ENCODE assay signal across 8 cellular contexts in the genomic region with DNA sequence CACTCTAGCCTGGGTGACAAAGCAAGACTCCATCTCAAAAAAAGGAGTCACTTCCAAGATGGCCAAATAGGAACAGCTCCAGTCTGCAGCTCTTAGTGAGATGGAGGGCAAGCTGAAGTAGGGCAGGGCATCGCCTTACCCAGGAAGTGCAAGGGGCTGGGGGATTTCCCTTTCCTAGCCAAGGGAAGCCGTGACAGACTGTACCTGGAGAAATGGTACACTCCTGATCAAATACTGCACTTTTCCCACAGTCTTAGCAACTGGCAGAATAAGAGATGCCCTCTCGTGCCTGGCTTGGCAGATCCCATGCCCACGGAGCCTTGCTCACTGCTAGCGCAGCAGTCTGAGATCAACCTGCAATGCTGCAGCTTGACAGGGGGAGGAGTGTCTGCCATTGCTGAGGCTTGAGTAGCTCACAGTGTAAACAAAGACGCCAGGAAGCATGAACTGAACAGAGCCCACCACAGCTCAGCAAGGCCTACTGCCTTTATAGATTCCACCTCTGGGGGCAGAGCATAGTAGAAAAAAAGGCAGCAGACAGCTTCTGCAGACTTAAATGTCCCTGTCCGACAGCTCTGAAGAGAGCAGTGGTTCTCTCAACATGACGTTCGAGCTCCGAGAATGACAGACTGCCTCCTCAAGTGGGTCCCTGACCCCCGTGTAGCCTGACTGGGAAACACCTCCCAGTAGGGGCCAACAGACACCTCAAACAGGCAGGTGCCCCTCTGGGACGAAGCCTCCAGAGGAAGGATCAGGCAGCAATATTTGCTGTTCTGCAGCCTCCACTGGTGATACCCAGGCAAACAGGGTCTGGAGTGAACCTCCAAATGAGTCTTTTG.
DNase-seq lines count a peak whose midpoint lies in the region; ATAC-seq and TF ChIP-seq lines count a peak whose summit lies in the region.
"Not testable (repeated sequence)": the region's sequence is repeated elsewhere in the genome, so short reads cannot be mapped to it uniquely, and the experiment has no call there.

No MANE protein-coding gene starts in this region.

- CTCF ChIA-PET in AG04450 (lab: Charles Lee): interaction anchor here (0.6 to 1.7 kb wide), 12 partner anchors 10 to 242 kb away, joined by 3 to 10 read pairs (median 4); no protein-coding TSS in a partner anchor
- CTCF ChIA-PET in PC-3 (lab: Charles Lee): not testable (repeated sequence)
- CTCF ChIA-PET in activated CD8-positive, alpha-beta memory T cell treated with anti-CD3 and anti-CD28 coated beads, Interleukin-2, amount 10 ng/mL, durations not matched to agents 7 days and 5 days (lab: Charles Lee): interaction anchor here (0.9 to 1.3 kb wide), 2 partner anchors 10 to 25 kb away, joined by 3 to 4 read pairs; no protein-coding TSS in a partner anchor

- not testable (repeated sequence) for H3K4me1 ChIP-seq in PC-3 (ENCODE audit: insufficient read depth, low read length); smooth muscle cell (ENCODE audit: low read depth)

- TF ChIP-seq CTCF in AG04450 (IDR thresholded peaks at IDR 0.05; ENCODE audit: low read depth, low read length) (peak; percentile 55), smooth muscle cell (IDR thresholded peaks at IDR 0.05; ENCODE audit: borderline replicate concordance, insufficient read depth, poor library complexity, severe bottlenecking) (peak; percentile 17)
- TF ChIP-seq CTCF in PC-3 (conservative IDR thresholded peaks at IDR 0.05; ENCODE audit: low read depth, low read length): not testable (repeated sequence)

- H3K27me3 ChIP-seq in AG04450 (ENCODE audit: control insufficient read depth, insufficient read depth, low read length); PC-3 (ENCODE audit: low read length); smooth muscle cell (ENCODE audit: low read depth): not testable (repeated sequence)

- H3K9me3 Mint-ChIP-seq in activated CD8-positive, alpha-beta memory T cell treated with anti-CD3 and anti-CD28 coated beads, Interleukin-2, amount 10 ng/mL, durations not matched to agents 7 days and 5 days (ENCODE audit: low read depth): not testable (repeated sequence)

- not testable (repeated sequence) for H3K27ac ChIP-seq in AG04450 (ENCODE audit: low read depth, low read length); PC-3 (ENCODE audit: low read length); smooth muscle cell (ENCODE audit: low read depth)

- peak; percentile 37 for DNase-seq in AG04450 (ENCODE audit: low read depth, low spot score)
- peak; percentile 31 for DNase-seq in KBM-7
- DNase-seq in PC-3: peak; percentile 25
- peak; percentile 62 for DNase-seq in activated CD8-positive, alpha-beta memory T cell treated with anti-CD3 and anti-CD28 coated beads, Interleukin-2, amount 10 ng/mL, durations not matched to agents 7 days and 5 days
- peak; percentile 28 for DNase-seq in central memory CD4-positive, alpha-beta T cell
- DNase-seq in left colon: peak in 1 of 2 donors; percentile 12
- DNase-seq in smooth muscle cell (lab: John Stamatoyannopoulos, UW; ENCODE audit: unreplicated experiment): not testable (repeated sequence)

- WGBS in smooth muscle cell (ENCODE audit: low lambda C conversion rate): 74% methylated on average over 12 of the region's 12 CpGs

- H3K79me2 ChIP-seq in PC-3 (ENCODE audit: low read length); smooth muscle cell (ENCODE audit: low read depth): not testable (repeated sequence)

- H4K20me1 ChIP-seq in PC-3 (ENCODE audit: low read length); smooth muscle cell (ENCODE audit: low read depth): not testable (repeated sequence)

- not testable (repeated sequence) for H3K9ac ChIP-seq in PC-3 (ENCODE audit: low read length); smooth muscle cell (ENCODE audit: low read depth)

- not testable (repeated sequence) for BruUV-seq in PC-3 (replicated peaks; lab: Mats Ljungman, UMichigan)

- intact Hi-C loops in PC-3 (cut with micrococcal nuclease): not testable (repeated sequence)
- intact Hi-C loops in left colon (cut with DNase I, micrococcal nuclease): loop anchor here in 1 of 2 donors (10.0 kb wide), 1 partner anchor 648 kb away; no protein-coding TSS in a partner anchor

- not testable (repeated sequence) for H3F3A ChIP-seq in PC-3 (ENCODE audit: low read length, unreplicated experiment); smooth muscle cell (ENCODE audit: low read depth)

- not testable (repeated sequence) for H3K9me2 ChIP-seq in PC-3 (replicated peaks; ENCODE audit: low read length)

- not testable (repeated sequence) for H3K4me2 ChIP-seq in PC-3 (ENCODE audit: low read length); smooth muscle cell

- not testable (repeated sequence) for H3K4me3 ChIP-seq in AG04450 (ENCODE audit: low read depth, low read length); PC-3 (ENCODE audit: low read length); smooth muscle cell

- H3K4me3 Mint-ChIP-seq in activated CD8-positive, alpha-beta memory T cell treated with anti-CD3 and anti-CD28 coated beads, Interleukin-2, amount 10 ng/mL, durations not matched to agents 7 days and 5 days: not testable (repeated sequence)

- in situ Hi-C loops in KBM-7 (cut with MboI; ENCODE audit: low pct_unique_long_range_greater_than_20kb, low sequenced_read_pairs): not testable (repeated sequence)

- H3K36me3 ChIP-seq in PC-3 (ENCODE audit: low read depth, low read length); smooth muscle cell (ENCODE audit: low read depth): not testable (repeated sequence)

- ATAC-seq in GM19043 (IDR thresholded peaks at IDR 0.05; ENCODE audit: low read depth, unreplicated experiment) (peak; percentile 70), left colon (peak; percentile 37)
- ATAC-seq in PC-3: not testable (repeated sequence)
- peak; percentile 64 for ATAC-seq in activated CD8-positive, alpha-beta memory T cell treated with anti-CD3 and anti-CD28 coated beads, Interleukin-2, amount 10 ng/mL, durations not matched to agents 7 days and 5 days

- not testable (repeated sequence) for H3K36me3 Mint-ChIP-seq in activated CD8-positive, alpha-beta memory T cell treated with anti-CD3 and anti-CD28 coated beads, Interleukin-2, amount 10 ng/mL, durations not matched to agents 7 days and 5 days

- POLR2A ChIA-PET in AG04450 (lab: Yijun Ruan, JAX): not testable (repeated sequence)
- POLR2A ChIA-PET in PC-3 (lab: Charles Lee; ENCODE audit: unreplicated experiment): interaction anchor here (0.6 kb wide), 1 partner anchor 226 kb away, joined by 3 read pairs; no protein-coding TSS in a partner anchor

- not testable (repeated sequence) for H2AFZ ChIP-seq in PC-3 (ENCODE audit: low read length); smooth muscle cell (ENCODE audit: low read depth)

- H3K27me3 Mint-ChIP-seq in activated CD8-positive, alpha-beta memory T cell treated with anti-CD3 and anti-CD28 coated beads, Interleukin-2, amount 10 ng/mL, durations not matched to agents 7 days and 5 days: not testable (repeated sequence)

- H3K27ac Mint-ChIP-seq in activated CD8-positive, alpha-beta memory T cell treated with anti-CD3 and anti-CD28 coated beads, Interleukin-2, amount 10 ng/mL, durations not matched to agents 7 days and 5 days: not testable (repeated sequence)

- H3K4me1 Mint-ChIP-seq in activated CD8-positive, alpha-beta memory T cell treated with anti-CD3 and anti-CD28 coated beads, Interleukin-2, amount 10 ng/mL, durations not matched to agents 7 days and 5 days: not testable (repeated sequence)

- H3K9me3 ChIP-seq in AG04450 (ENCODE audit: control insufficient read depth, insufficient read depth, low read length); PC-3 (ENCODE audit: low read length); smooth muscle cell (replicated peaks; ENCODE audit: low read depth): not testable (repeated sequence)
